8 cellular contexts compared by ENCODE assay signal in genomic region chr4:98994474-98995182, GRCh38. TPM values are rescaled to one million over a fixed set of nuclear protein-coding genes. Genes with fewer than 3 reads are reported as not detected.
A peak's percentile ranks its signal among the peaks of the same experiment; 100 is the strongest.
DNase-seq lines count a peak whose midpoint lies in the region; ATAC-seq, FAIRE-seq and TF ChIP-seq lines count a peak whose summit lies in the region.

No MANE protein-coding gene starts in this region.

- TF ChIP-seq POLR2A in K562 (conservative IDR thresholded peaks at IDR 0.05) (no peak; the same call in 1 of the 2 replicates), lower leg skin (IDR thresholded peaks at IDR 0.05) (no peak)

- CTCF ChIA-PET in K562 (lab: Yijun Ruan, JAX; ENCODE audit: low intra/inter-chr PET ratio): interaction anchor here (0.6 to 2.2 kb wide), 5 partner anchors 62 to 488 kb away, joined by 3 to 11 read pairs (median 3); no protein-coding TSS in a partner anchor

- 60% methylated on average over 16 of the region's 17 CpGs for WGBS in HUES64
- WGBS in K562 (ENCODE audit: insufficient coverage, low coverage, missing lambda C conversion rate): 32% methylated on average over 17 of the region's 17 CpGs
- WGBS in lower leg skin, 2 donors: 40 to 42% methylated on average over 17 of the region's 17 CpGs
- 48% methylated on average over 17 of the region's 17 CpGs for WGBS in urinary bladder

- H3K9me3 ChIP-seq in HUES64 (ENCODE audit: insufficient read depth, low read depth, low read length) (no peaks in the 10 kb centered on the region), K562 (replicated peaks; ENCODE audit: control insufficient read depth, insufficient read depth, low read depth, low read length) (no peaks in the 10 kb centered on the region)

- H3K79me2 ChIP-seq in K562 (ENCODE audit: control insufficient read depth, insufficient read depth, low read length): peaks cover 40% of the 10 kb centered on the region

- H2AFZ ChIP-seq in K562 (ENCODE audit: low read depth, low read length): peak overlapping the region; percentile 98

- ATAC-seq in K562 (no peak), GM18909 (IDR thresholded peaks at IDR 0.05; ENCODE audit: poor library complexity, unreplicated experiment) (no peak)

- no peaks in the 10 kb centered on the region for H4K20me1 ChIP-seq in K562 (replicated peaks; ENCODE audit: control insufficient read depth, insufficient read depth, low read length)

- TF ChIP-seq RAD21 in K562 (CRISPR knock-in tag; conservative IDR thresholded peaks at IDR 0.05 in 1 of 2, IDR thresholded peaks at IDR 0.05 in 1 of 2): no peak

- H3K9ac ChIP-seq in HUES64 (ENCODE audit: low read depth, low read length): no peak overlapping the region
- H3K9ac ChIP-seq in K562 (ENCODE audit: insufficient read depth in 1 of 2, low read depth in 2 of 2, low read length in 2 of 2): peak overlapping the region; percentile 75 to 91

- peak; percentile 25 for DNase-seq in AG10803 (ENCODE audit: low read depth)
- DNase-seq in K562 (ENCODE audit: extremely low read depth in 1 of 4, low spot score in 3 of 4): peak in 2 of 4 experiments; percentile 15 to 29
- DNase-seq in lower leg skin (ENCODE audit: low spot score in 2 of 2): no peak
- no peak for DNase-seq in SW 1271 (lab: John Stamatoyannopoulos, UW)
- DNase-seq in inferior parietal cortex (ENCODE audit: extremely low spot score): no peak

- TF ChIP-seq CTCF in AG10803 (conservative IDR thresholded peaks at IDR 0.05; ENCODE audit: low read length) (no peak), K562 (IDR thresholded peaks at IDR 0.05 in 2 of 3, conservative IDR thresholded peaks at IDR 0.05 in 1 of 3; ENCODE audit: insufficient read depth in 2 of 3, low read depth in 1 of 3, low read length in 3 of 3) (no peak), lower leg skin (IDR thresholded peaks at IDR 0.05) (no peak)

- POLR2A ChIA-PET in K562 (lab: Yijun Ruan, JAX): interaction anchor here (0.6 to 1.4 kb wide), 9 partner anchors 11 to 238 kb away, joined by 3 to 8 read pairs (median 3); no protein-coding TSS in a partner anchor

- no peak for TF ChIP-seq EP300 in K562 (IDR thresholded peaks at IDR 0.05; ENCODE audit: low read length)

- in situ Hi-C loops in K562 (cut with MboI): loop anchor here (5.0 kb wide), 1 partner anchor 63 kb away; no protein-coding TSS in a partner anchor

- H3K4me3 ChIP-seq in AG10803 (ENCODE audit: low read length) (peak overlapping the region; percentile 72), HUES64 (ENCODE audit: low read length) (peak overlapping the region; percentile 60), K562 (peak overlapping the region; percentile 36), lower leg skin (ENCODE audit: low read depth, poor library complexity, severe bottlenecking) (peak overlapping the region; percentile 13), urinary bladder (ENCODE audit: low read depth, low read length) (peak overlapping the region; percentile 32)

- H3K27me3 ChIP-seq in HUES64 (ENCODE audit: insufficient read depth, low read length): no peaks in the 10 kb centered on the region
- no peaks in the 10 kb centered on the region for H3K27me3 ChIP-seq in K562 (ENCODE audit: control insufficient read depth in 2 of 2, insufficient read depth in 2 of 2, low read length in 2 of 2)

- no peak for FAIRE-seq in K562 (lab: Jason Lieb, UNC)

- no peaks in the 10 kb centered on the region for H3K9me1 ChIP-seq in K562 (ENCODE audit: control insufficient read depth, insufficient read depth, low read length)

- H3K4me2 ChIP-seq in K562 (ENCODE audit: insufficient read depth, low read length): peak overlapping the region; percentile 88

- peak overlapping the region; percentile 59; the same call in 1 of the 2 replicates for H3K27ac ChIP-seq in HUES64 (ENCODE audit: low read depth, low read length)
- peak overlapping the region; percentile 81 for H3K27ac ChIP-seq in K562 (ENCODE audit: extremely low read depth, low read depth, low read length)
- H3K27ac ChIP-seq in urinary bladder (ENCODE audit: low read depth): peak overlapping the region; percentile 12

- H3K4me1 ChIP-seq in HUES64 (ENCODE audit: insufficient read depth, low read length): peaks cover 18% of the 10 kb centered on the region; the same call in 1 of the 2 replicates
- H3K4me1 ChIP-seq in K562 (replicated peaks in 1 of 2; ENCODE audit: control insufficient read depth in 2 of 2, insufficient read depth in 2 of 2, low read length in 2 of 2): peaks cover 4 to 8% of the 10 kb centered on the region in 2 experiments; a peak in 4 of 5 replicates
- no peaks in the 10 kb centered on the region for H3K4me1 ChIP-seq in urinary bladder (ENCODE audit: insufficient read depth)

- intact Hi-C loops in K562 (cut with micrococcal nuclease): loop anchor here (1.0 to 10.0 kb wide), 8 partner anchors 54 to 527 kb away; partner anchors contain the start of gene EIF4E
- intact Hi-C loops in lower leg skin (cut with DNase I; ENCODE audit: low total_unique reads): loop anchor here (10.0 kb wide), 2 partner anchors 60 to 410 kb away; no protein-coding TSS in a partner anchor

- BruUV-seq in K562 (replicated peaks; lab: Mats Ljungman, UMichigan): TSS peak; percentile 62

- H3K36me3 ChIP-seq in HUES64 (ENCODE audit: insufficient read depth, low read length): no peaks in the 10 kb centered on the region
- H3K36me3 ChIP-seq in K562 (ENCODE audit: control insufficient read depth, insufficient read depth, low read length): peaks cover 5% of the 10 kb centered on the region; the same call in 2 of the 3 replicates
- no peaks in the 10 kb centered on the region for H3K36me3 ChIP-seq in urinary bladder (ENCODE audit: insufficient read depth)

TF ChIP-seq in K562, 482 proteins besides CTCF, POLR2A, EP300 and RAD21 (continues in another document):
- TF ChIP-seq ZNF589 (CRISPR knock-in tag; IDR thresholded peaks at IDR 0.05; ENCODE audit: low read depth) (0 out of 2 replicates have a peak, but pooled peaks have one; percentile 5), CREB1 (IDR thresholded peaks at IDR 0.05) (no peak), CREB1 (CRISPR knock-in tag; IDR thresholded peaks at IDR 0.05) (no peak), CHCHD3 (CRISPR knock-in tag; IDR thresholded peaks at IDR 0.05) (no peak), HDAC3 (IDR thresholded peaks at IDR 0.05; ENCODE audit: borderline replicate concordance, partially characterized antibody) (no peak), RREB1 (CRISPR knock-in tag; IDR thresholded peaks at IDR 0.05) (no peak)

RNA-seq across cellular contexts. Expression of gene METAP1, which starts 0.9 kb away (rescaled TPM):
- polyA plus RNA-seq in HUES64 (2013, experiment 1 of 2): 54.0 TPM
- 60.3 TPM for polyA plus RNA-seq in HUES64 (2013, experiment 2 of 2)
- 46.0 and 114 TPM in 2 replicates for total RNA-seq in K562 (2011; cell fraction: chromatin; rRNA removed; ENCODE audit: low replicate concordance)
- 24.2 and 34.1 TPM in 2 replicates for total RNA-seq in K562 (2011; cell fraction: nucleolus; rRNA removed)
- 55.9 and 78.9 TPM in 2 replicates for total RNA-seq in K562 (2011; cell fraction: nucleoplasm; rRNA removed)
- total RNA-seq in K562 (2014; rRNA removed) (46.5 and 57.8 TPM in 2 replicates), K562 (2014; rRNA removed; fragmentation: Illumina TruSeq; extraction: Trizol) (63.9 and 76.3 TPM in 2 replicates), K562 (2015; rRNA removed; fragmentation: Illumina TruSeq; extraction: Trizol) (56.6 and 59.5 TPM in 2 replicates), K562 (2021) (50.3 and 62.5 TPM in 2 replicates), lower leg skin (10 to 100 TPM; 35.0 to 58.4 (median 39.8) TPM), urinary bladder (38.5 TPM)
- polyA plus RNA-seq in K562 (2011; rRNA removed) (62.0 and 77.6 TPM in 2 replicates), K562 (2014; fragmentation: Illumina TruSeq; extraction: Trizol) (66.8 and 77.2 TPM in 2 replicates), K562 (2014; fragmentation: Nextera tagmentation; extraction: Ambion mirVana) (10 to 100 TPM; 31.4 to 48.0 TPM), K562 (2014; rRNA removed) (54.1 and 57.1 TPM in 2 replicates), urinary bladder (45.7 TPM)
- polyA plus RNA-seq in K562 (2011; cell fraction: cytosol; rRNA removed): 34.1 and 50.0 TPM in 2 replicates
- polyA plus RNA-seq in K562 (2011; cell fraction: nucleus; rRNA removed): 108 and 117 TPM in 2 replicates
- polyA plus RNA-seq in K562 (2012): 39.3 and 43.4 TPM in 2 replicates
- polyA minus RNA-seq in K562 (2011; rRNA and poly(A)+ RNA removed): 109 and 114 TPM in 2 replicates
- 59.6 and 103 TPM in 2 replicates for polyA minus RNA-seq in K562 (2011; cell fraction: cytosol; rRNA and poly(A)+ RNA removed)
- polyA minus RNA-seq in K562 (2011; cell fraction: nucleus; rRNA and poly(A)+ RNA removed): 68.5 and 92.6 TPM in 2 replicates

Comparison
In these comparisons a context has a peak if more than half of its experiments do, and no peak if none do; other contexts are left out.
1. H3K4me3 ChIP-seq: peak in every context shown above with its lines; median percentile 72 in AG10803; 60 in HUES64; 36 in K562; 32 in urinary bladder; 13 in lower leg skin.
2. H3K27ac ChIP-seq: peak in every context shown above with its lines; median percentile 81 in K562; 59 in HUES64; 12 in urinary bladder.